Comparison of ENCODE assay signal across 11 cellular contexts in the genomic region with DNA sequence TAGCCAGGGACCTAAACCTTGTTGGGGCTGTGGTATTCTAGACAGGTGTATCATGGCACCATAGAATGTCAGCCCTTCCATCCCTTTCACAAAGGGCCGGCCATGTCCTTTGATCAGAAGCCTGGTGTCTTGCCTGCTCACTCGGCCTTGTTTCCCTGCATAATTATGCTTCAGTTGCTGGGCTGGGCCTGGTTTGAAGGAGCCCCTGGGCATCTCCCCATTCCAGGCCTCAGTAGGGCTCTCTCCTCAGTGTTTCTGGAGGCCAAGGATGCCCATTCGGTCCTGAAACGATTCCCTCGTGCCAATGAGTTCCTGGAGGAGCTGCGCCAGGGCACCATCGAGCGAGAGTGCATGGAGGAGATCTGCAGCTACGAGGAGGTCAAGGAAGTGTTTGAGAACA. TPM values are rescaled to one million over a fixed set of nuclear protein-coding genes. Genes with fewer than 3 reads are reported as not detected.
"Had no signal": no experiment of that assay in that cellular context is flagged by ENCODE, and none has a peak within 500 bp of the region (broad histone marks: within the 10 kb centered on the region; RNA-seq: fewer than 3 reads in every experiment).

No MANE protein-coding gene starts in this region.

- H3K36me3 ChIP-seq: HAP-1 had no signal

- H3K4me3 ChIP-seq: GM23248, GM23338, HAP-1 had no signal

- H3K9me3 Mint-ChIP-seq: GM23338 had no signal

- H3K4me1 ChIP-seq: HAP-1 had no signal

- ATAC-seq: GM23338, HCT116 had no signal

- H3K27ac Mint-ChIP-seq: GM23338, H9, HFFc6 had no signal

- H3K27ac ChIP-seq: GM23248 had no signal

- DNase-seq: GM23248, GOT3, H7, H9, HCEC 1CT, HFFc6 had no signal

- H3K4me3 Mint-ChIP-seq: GM23338, H9, HFFc6 had no signal

- H3K9me3 ChIP-seq: HAP-1 had no signal

RNA-seq across cellular contexts. Expression of a gene that starts 4.5 kb away (rescaled TPM):
- total RNA-seq: GM23248, H4, HFFc6 had no signal

RNA-seq across cellular contexts. Expression of a gene that starts 16.1 kb away (rescaled TPM):
- total RNA-seq: GM23248, H1, H4, H7, H9, HFFc6 had no signal
- polyA plus RNA-seq: GM23248, GM23338 had no signal

RNA-seq across cellular contexts. Expression of a gene that starts 34.8 kb away (rescaled TPM):
- total RNA-seq: GM23248, GM23338, H1, H4, H7, H9, HFFc6 had no signal
- polyA plus RNA-seq: GM23248, GM23338, H1 had no signal
